ENCODE assay signal across 8 cellular contexts in the genomic region with DNA sequence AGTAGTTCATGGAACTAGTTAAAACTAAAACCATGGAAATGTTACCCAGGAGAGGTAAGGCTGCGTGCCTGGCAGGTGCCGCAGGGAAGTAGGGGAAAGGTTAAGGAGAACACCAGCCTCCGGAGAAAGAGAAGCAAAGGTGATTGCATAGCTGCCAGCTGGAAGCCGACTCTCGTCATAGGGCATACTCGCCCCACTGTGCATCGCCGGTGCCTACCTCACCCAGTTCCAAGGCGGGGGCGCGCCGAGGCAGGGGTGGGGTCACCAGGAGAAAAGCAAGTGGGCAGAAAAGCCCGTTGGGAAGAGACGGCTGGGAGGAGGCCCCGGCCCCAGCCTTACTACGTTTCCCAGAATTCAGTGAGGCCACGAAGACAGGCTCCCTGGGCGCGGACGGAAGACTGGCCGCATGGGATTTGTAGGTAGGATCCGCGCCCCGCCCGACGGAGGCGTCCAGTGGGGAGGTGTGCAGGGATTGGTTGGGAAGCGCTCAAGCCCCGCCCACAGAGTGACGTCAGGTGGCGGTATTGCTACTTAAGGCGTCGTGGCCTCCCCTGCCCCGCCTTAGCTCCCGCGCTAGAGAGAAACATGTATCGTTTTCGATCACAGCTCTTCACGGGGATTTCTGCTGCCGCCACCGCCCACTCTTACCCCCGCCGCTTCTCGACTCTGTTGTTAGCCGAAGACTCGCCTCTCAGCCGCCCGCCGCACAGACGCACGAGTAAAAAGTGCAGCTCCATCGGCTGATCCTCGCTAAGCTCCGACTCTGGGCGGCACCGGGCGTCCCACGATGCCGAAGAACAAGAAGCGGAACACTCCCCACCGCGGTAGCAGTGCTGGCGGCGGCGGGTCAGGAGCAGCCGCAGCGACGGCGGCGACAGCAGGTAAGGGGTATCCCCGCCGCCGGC. TPM values are rescaled to one million over a fixed set of nuclear protein-coding genes. Genes with fewer than 3 reads are reported as not detected.
A peak's percentile ranks its signal among the peaks of the same experiment; 100 is the strongest.
DNase-seq lines count a peak whose midpoint lies in the region; ATAC-seq and TF ChIP-seq lines count a peak whose summit lies in the region.

A gene with protein sequence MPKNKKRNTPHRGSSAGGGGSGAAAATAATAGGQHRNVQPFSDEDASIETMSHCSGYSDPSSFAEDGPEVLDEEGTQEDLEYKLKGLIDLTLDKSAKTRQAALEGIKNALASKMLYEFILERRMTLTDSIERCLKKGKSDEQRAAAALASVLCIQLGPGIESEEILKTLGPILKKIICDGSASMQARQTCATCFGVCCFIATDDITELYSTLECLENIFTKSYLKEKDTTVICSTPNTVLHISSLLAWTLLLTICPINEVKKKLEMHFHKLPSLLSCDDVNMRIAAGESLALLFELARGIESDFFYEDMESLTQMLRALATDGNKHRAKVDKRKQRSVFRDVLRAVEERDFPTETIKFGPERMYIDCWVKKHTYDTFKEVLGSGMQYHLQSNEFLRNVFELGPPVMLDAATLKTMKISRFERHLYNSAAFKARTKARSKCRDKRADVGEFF (plus strand): TSS at position 559 of the 905 bp plus-strand sequence. CDS start 229 bp downstream, at position 788.

- under 1% methylated on average over 35 of the region's 73 CpGs for WGBS in esophagus muscularis mucosa

- H2AFZ ChIP-seq in Karpas-422 (ENCODE audit: low read length), result peak within 1 kb of the TSS; percentile 92

- H3K9ac ChIP-seq in Karpas-422 (ENCODE audit: low read length), result peak within 1 kb of the TSS; percentile 94

- H3K9me2 ChIP-seq in Karpas-422 (replicated peaks; ENCODE audit: insufficient read depth, low read length), result no peaks in the 10 kb centered on the region

- TF ChIP-seq CTCF in esophagus muscularis mucosa (IDR thresholded peaks at IDR 0.05), result peak in 1 of 3 experiments; percentile 3

- intact Hi-C loops in esophagus muscularis mucosa (cut with DNase I), result loop anchor here (5.0 to 10.0 kb wide), 2 partner anchors 58 to 245 kb away; a partner anchor contains a TSS

- H3K9me3 ChIP-seq in Karpas-422 (ENCODE audit: low read length), result no peaks in the 10 kb centered on the region
- no peaks in the 10 kb centered on the region for H3K9me3 ChIP-seq in esophagus muscularis mucosa

- TF ChIP-seq POLR2A in esophagus muscularis mucosa (IDR thresholded peaks at IDR 0.05; ENCODE audit: low read depth), result peak; percentile 99

- H3K4me3 ChIP-seq in Karpas-422 (ENCODE audit: low read length) (peak within 1 kb of the TSS; percentile 92), esophagus muscularis mucosa (peak within 1 kb of the TSS; percentile 84 to 100 (median 95))

- H3K36me3 ChIP-seq in Karpas-422 (ENCODE audit: insufficient read depth, low read length) (0 out of 2 replicates have a peak, but pooled peaks cover 3% of the 10 kb centered on the region), esophagus muscularis mucosa (no peaks in the 10 kb centered on the region)

- no peak for TF ChIP-seq EP300 in esophagus muscularis mucosa (IDR thresholded peaks at IDR 0.05)

- H3K27me3 ChIP-seq in Karpas-422 (ENCODE audit: low read length) (no peaks in the 10 kb centered on the region), esophagus muscularis mucosa (no peaks in the 10 kb centered on the region)

- H3K79me2 ChIP-seq in Karpas-422 (ENCODE audit: low read length), result peaks cover 46% of the 10 kb centered on the region

- peak within 1 kb of the TSS; percentile 65 for H3K27ac ChIP-seq in Karpas-422 (ENCODE audit: low read length)
- peak within 1 kb of the TSS; percentile 99 to 100 (median 100) for H3K27ac ChIP-seq in esophagus muscularis mucosa (replicated peaks in 1 of 4)

- DNase-seq in DMS79 treated with DMSO at 0.1 percent for 48 hours (lab: John Stamatoyannopoulos, UW) (peak; percentile 98), Karpas-422 (peak; percentile 99), RKO (ENCODE audit: low spot score) (peak; percentile 100), activated T-helper 1 cell treated with Interleukin-2 at 50 U/mL for 16 hours (ENCODE audit: low read depth) (peak; percentile 97), esophagus muscularis mucosa (ENCODE audit: extremely low spot score) (peak; percentile 100), myocyte (ENCODE audit: low read depth) (peak; percentile 100)
- peak; percentile 91 to 95 for DNase-seq in stimulated activated CD8-positive, alpha-beta memory T cell treated with anti-CD3 and anti-CD28 coated beads, Interleukin-7, amount 100 ng/mL, for 48 hours (ENCODE audit: extremely low read depth in 1 of 2, low read depth in 1 of 2)

- H3K4me2 ChIP-seq in Karpas-422 (ENCODE audit: low read depth, low read length, poor library complexity, severe bottlenecking), result peak within 1 kb of the TSS; percentile 84

- H3K4me1 ChIP-seq in Karpas-422 (ENCODE audit: low read length), result peaks cover 23% of the 10 kb centered on the region
- peaks cover 30 to 46% (median 43%) of the 10 kb centered on the region in 4 donors for H3K4me1 ChIP-seq in esophagus muscularis mucosa

- peaks cover 21% of the 10 kb centered on the region; the same call in 1 of the 2 replicates for H4K20me1 ChIP-seq in Karpas-422 (ENCODE audit: insufficient read depth, low read depth, low read length)

- peak; percentile 79 for ATAC-seq in GM21825 (IDR thresholded peaks at IDR 0.05; ENCODE audit: unreplicated experiment)

RNA-seq across cellular contexts. Expression of the gene that starts here (rescaled TPM):
- 25.4 and 57.4 TPM in 2 replicates for total RNA-seq in Karpas-422 (2014; rRNA removed; shearing (Covaris generic); ENCODE audit: low replicate concordance)
- total RNA-seq in esophagus muscularis mucosa (10 to 100 TPM; 36.9 to 51.5 (median 48.0) TPM), myocyte (64.9 and 90.7 TPM in 2 replicates)
- 56.8 TPM for polyA plus RNA-seq in myocyte (2012)

Comparison
In these comparisons a context has a peak if more than half of its experiments do, and no peak if none do; other contexts are left out.
1. Peak in every context shown above with its lines: DNase-seq, ATAC-seq, H3K4me3 ChIP-seq and H3K27ac ChIP-seq.